15 cellular contexts compared by ENCODE assay signal in the genomic region with DNA sequence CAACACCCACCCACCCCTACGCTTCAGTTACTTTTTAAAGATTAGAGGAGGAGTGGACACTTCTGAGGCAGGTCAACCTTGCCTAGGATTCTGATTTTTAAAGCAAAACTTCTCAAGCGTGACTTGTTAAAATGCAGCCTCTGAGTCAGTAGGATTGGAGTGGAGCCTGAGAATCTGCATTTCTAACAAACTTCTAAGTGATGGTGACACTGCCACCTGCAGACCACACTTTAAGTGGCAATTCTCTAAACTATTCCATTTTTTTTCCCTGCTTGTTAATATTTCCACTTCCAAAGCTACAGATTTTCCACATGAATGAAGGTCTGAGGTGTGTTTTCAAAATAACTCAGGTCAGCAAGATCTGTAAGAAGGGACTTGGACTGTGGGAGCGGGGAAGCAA.
DNase-seq lines count a peak whose midpoint lies in the region; ATAC-seq and TF ChIP-seq lines count a peak whose summit lies in the region.
"Had no signal": no experiment of that assay in that cellular context is flagged by ENCODE, and none has a peak within 500 bp of the region (broad histone marks: within the 10 kb centered on the region; RNA-seq: fewer than 3 reads in every experiment).

No MANE protein-coding gene starts in this region.

- H3K4me1 ChIP-seq in SJCRH30 = no peaks in the 10 kb centered on the region
- H3K4me1 ChIP-seq: HAP-1 had no signal

- DNase-seq in DMS53 (lab: John Stamatoyannopoulos, UW) = peak; percentile 59
- no peak for DNase-seq in DMS53 treated with DMSO at 0.1 percent for 48 hours (lab: John Stamatoyannopoulos, UW; ENCODE audit: unreplicated experiment)
- DNase-seq in LHCN-M2 (ENCODE audit: low read depth) = peak; percentile 23
- peak; percentile 3 for DNase-seq in dermis blood vessel endothelial cell
- no peak for DNase-seq in retinal pigment epithelial cell (ENCODE audit: low read depth)
- no peak for DNase-seq in SJCRH30
- DNase-seq in activated T-cell treated with anti-CD3 and anti-CD28 coated beads, Interleukin-2, amount 50 U/mL, for 1 hour = no peak
- DNase-seq: activated CD4-positive, CD25-positive, alpha-beta regulatory T cell; activated CD8-positive, alpha-beta memory T cell treated with anti-CD3 and anti-CD28 coated beads, Interleukin-2, amount 50 U/mL, for 4 hours; activated naive CD8-positive, alpha-beta T cell treated with anti-CD3 and anti-CD28 coated beads, Interleukin-2, amount 10 ng/mL, durations not matched to agents 7 days and 5 days; NK-92 treated with Interleukin-12 subunit alpha and Interleukin-12 subunit beta, amount 100 ng/mL, for 24 hours; posterior cingulate gyrus; trophoblast cell had no signal

- TF ChIP-seq CTCF in retinal pigment epithelial cell (conservative IDR thresholded peaks at IDR 0.05; ENCODE audit: low read depth, low read length) = peak; percentile 39

- H3K36me3 ChIP-seq in SJCRH30 = no peaks in the 10 kb centered on the region
- H3K36me3 ChIP-seq: HAP-1 had no signal

- H3K27ac ChIP-seq in SJCRH30 = no peak overlapping the region

- H3K27me3 ChIP-seq in SJCRH30 = no peaks in the 10 kb centered on the region

- no peak for ATAC-seq in GM21723 (IDR thresholded peaks at IDR 0.05; ENCODE audit: unreplicated experiment)

- H3K9me3 ChIP-seq in SJCRH30 (replicated peaks) = no peaks in the 10 kb centered on the region
- H3K9me3 ChIP-seq: HAP-1 had no signal

- H3K4me3 ChIP-seq in retinal pigment epithelial cell (ENCODE audit: low read length) = no peak overlapping the region
- H3K4me3 ChIP-seq in SJCRH30 = no peak overlapping the region
- H3K4me3 ChIP-seq: HAP-1 had no signal

Comparison
In these comparisons a context has a peak if more than half of its experiments do, and no peak if none do; other contexts are left out.
1. DNase-seq: peak in DMS53 (single experiment), LHCN-M2 (single experiment) and dermis blood vessel endothelial cell (single experiment); none in DMS53 treated with DMSO at 0.1 percent for 48 hours (single experiment), retinal pigment epithelial cell (single experiment), SJCRH30 (0 of 2) and activated T-cell treated with anti-CD3 and anti-CD28 coated beads, Interleukin-2, amount 50 U/mL, for 1 hour (single experiment).